ENCODE assay signal across 26 cellular contexts in the genomic region with DNA sequence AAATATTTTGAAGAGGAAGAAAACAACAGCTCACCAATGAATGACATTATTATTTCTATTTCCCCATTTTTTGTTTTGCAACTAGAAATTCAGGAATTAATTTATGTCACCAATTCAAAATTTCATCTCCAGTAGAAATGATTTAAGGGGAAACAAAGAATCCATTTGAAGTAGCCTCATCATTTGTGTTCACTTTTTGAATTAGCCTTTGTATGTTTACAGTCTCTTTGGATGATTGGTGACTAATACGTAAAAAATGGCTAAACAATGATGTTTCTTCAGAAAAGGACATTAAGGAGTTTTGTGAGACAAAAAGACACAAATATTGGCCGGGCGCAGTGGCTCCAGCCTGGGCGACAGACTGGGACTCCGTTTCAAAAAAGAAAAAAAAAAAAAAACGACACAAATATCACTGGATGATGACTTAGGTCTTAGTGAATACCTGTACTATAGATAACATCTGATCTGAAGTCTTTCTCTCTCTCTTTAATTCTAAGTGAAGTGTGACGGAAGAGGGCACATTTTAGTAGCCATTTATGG.
"Had no signal": no experiment of that assay in that cellular context is flagged by ENCODE, and none has a peak within 500 bp of the region (broad histone marks: within the 10 kb centered on the region; RNA-seq: fewer than 3 reads in every experiment).

No MANE protein-coding gene starts in this region.

- DNase-seq: activated B cell treated with CpG ODN at 0.5 μM for 24 hours; activated CD4-positive, alpha-beta T cell treated with anti-CD3 and anti-CD28 coated beads for 1 hour; activated CD4-positive, alpha-beta T cell treated with anti-CD3 and anti-CD28 coated beads, Interleukin-2, amount 10 ng/mL, durations not matched to agents 24 days and 14 days; activated CD4-positive, alpha-beta T cell treated with anti-CD3 and anti-CD28 coated beads, Interleukin-2, amount 50 U/mL, for 48 hours; activated CD8-positive, alpha-beta memory T cell treated with anti-CD3 and anti-CD28 coated beads, Interleukin-2, amount 10 ng/mL, durations not matched to agents 7 days and 5 days; activated effector memory CD4-positive, alpha-beta T cell treated with Interleukin-2 at 50 U/mL for 16 hours; activated naive CD4-positive, alpha-beta T cell treated with Interleukin-2 at 50 U/mL for 16 hours; activated naive CD8-positive, alpha-beta T cell treated with anti-CD3 and anti-CD28 coated beads, Interleukin-2, amount 50 U/mL, for 24 hours; activated T-cell treated with anti-CD3 and anti-CD28 coated beads, Interleukin-2, amount 50 U/mL, for 24 hours; amniotic stem cell; body of pancreas; MG63; MV-4-11; NCI-H1092 treated with DMSO at 0.1 percent for 48 hours; NCI-H146; NCI-H187 treated with DMSO at 0.1 percent for 48 hours; NCI-H2081 treated with DMSO at 0.1 percent for 48 hours; NCI-H226; RPMI8226 had no signal

- H3K27me3 ChIP-seq: ascending aorta, body of pancreas, MG63 had no signal

- H3K4me1 Mint-ChIP-seq: activated B cell treated with CpG ODN at 0.5 μM for 24 hours; activated CD4-positive, alpha-beta T cell treated with anti-CD3 and anti-CD28 coated beads, Interleukin-2, amount 10 ng/mL, durations not matched to agents 24 days and 14 days; activated CD8-positive, alpha-beta memory T cell treated with anti-CD3 and anti-CD28 coated beads, Interleukin-2, amount 10 ng/mL, durations not matched to agents 7 days and 5 days; activated naive CD8-positive, alpha-beta T cell treated with anti-CD3 and anti-CD28 coated beads, Interleukin-2, amount 50 U/mL, for 24 hours; central memory CD8-positive, alpha-beta T cell had no signal

- H3K9me3 Mint-ChIP-seq: activated B cell treated with CpG ODN at 0.5 μM for 24 hours; activated CD4-positive, alpha-beta T cell treated with anti-CD3 and anti-CD28 coated beads, Interleukin-2, amount 10 ng/mL, durations not matched to agents 24 days and 14 days; activated naive CD4-positive, alpha-beta T cell treated with anti-CD3 and anti-CD28 coated beads, Interleukin-2, amount 50 U/mL, for 72 hours; activated naive CD8-positive, alpha-beta T cell treated with anti-CD3 and anti-CD28 coated beads, Interleukin-2, amount 50 U/mL, for 24 hours; activated T-cell treated with anti-CD3 and anti-CD28 coated beads, Interleukin-2, amount 50 U/mL, for 24 hours; activated T-helper 1 cell treated with anti-CD3 and anti-CD28 coated beads, Interleukin-12 subunit alpha, Interleukin-12 subunit beta, Interleukin-2, Interleukin-4 antibody, amounts not matched to agents 30 ng/mL and 10 ng/mL and 1 ng/mL, durations not matched to agents 14 hours and 24 hours and 36 hours; central memory CD8-positive, alpha-beta T cell; T-helper 1 cell treated with Interleukin-12 subunit alpha and Interleukin-12 subunit beta and Interleukin-4 antibody, amounts not matched to agents 30 μg/mL and 1 μg/mL, for 36 hours had no signal

- H3K4me3 Mint-ChIP-seq: activated B cell treated with CpG ODN at 0.5 μM for 24 hours; activated CD4-positive, alpha-beta T cell treated with anti-CD3 and anti-CD28 coated beads, Interleukin-2, amount 10 ng/mL, durations not matched to agents 24 days and 14 days; activated CD8-positive, alpha-beta memory T cell treated with anti-CD3 and anti-CD28 coated beads, Interleukin-2, amount 10 ng/mL, durations not matched to agents 7 days and 5 days; activated naive CD8-positive, alpha-beta T cell treated with anti-CD3 and anti-CD28 coated beads, Interleukin-2, amount 50 U/mL, for 24 hours; activated T-cell treated with anti-CD3 and anti-CD28 coated beads, Interleukin-2, amount 50 U/mL, for 24 hours; activated T-helper 1 cell treated with anti-CD3 and anti-CD28 coated beads, Interleukin-12 subunit alpha, Interleukin-12 subunit beta, Interleukin-2, Interleukin-4 antibody, amounts not matched to agents 30 ng/mL and 10 ng/mL and 1 ng/mL, durations not matched to agents 14 hours and 24 hours and 36 hours; central memory CD8-positive, alpha-beta T cell; T-helper 1 cell treated with Interleukin-12 subunit alpha and Interleukin-12 subunit beta and Interleukin-4 antibody, amounts not matched to agents 30 μg/mL and 1 μg/mL, for 36 hours had no signal

- ATAC-seq: activated CD8-positive, alpha-beta memory T cell treated with anti-CD3 and anti-CD28 coated beads, Interleukin-2, amount 10 ng/mL, durations not matched to agents 7 days and 5 days; activated naive CD4-positive, alpha-beta T cell treated with anti-CD3 and anti-CD28 coated beads, Interleukin-2, amount 50 U/mL, for 72 hours; activated naive CD8-positive, alpha-beta T cell treated with anti-CD3 and anti-CD28 coated beads, Interleukin-2, amount 50 U/mL, for 24 hours; body of pancreas; Right ventricle myocardium inferior had no signal

- H3K9me3 ChIP-seq: ascending aorta, body of pancreas, MG63 had no signal

- H3K27ac Mint-ChIP-seq: activated B cell treated with CpG ODN at 0.5 μM for 24 hours; activated CD4-positive, alpha-beta T cell treated with anti-CD3 and anti-CD28 coated beads, Interleukin-2, amount 10 ng/mL, durations not matched to agents 24 days and 14 days; activated CD8-positive, alpha-beta memory T cell treated with anti-CD3 and anti-CD28 coated beads, Interleukin-2, amount 10 ng/mL, durations not matched to agents 7 days and 5 days; activated naive CD4-positive, alpha-beta T cell treated with anti-CD3 and anti-CD28 coated beads, Interleukin-2, amount 50 U/mL, for 72 hours; activated naive CD8-positive, alpha-beta T cell treated with anti-CD3 and anti-CD28 coated beads, Interleukin-2, amount 50 U/mL, for 24 hours; activated T-cell treated with anti-CD3 and anti-CD28 coated beads, Interleukin-2, amount 50 U/mL, for 24 hours; activated T-helper 1 cell treated with anti-CD3 and anti-CD28 coated beads, Interleukin-12 subunit alpha, Interleukin-12 subunit beta, Interleukin-2, Interleukin-4 antibody, amounts not matched to agents 30 ng/mL and 10 ng/mL and 1 ng/mL, durations not matched to agents 14 hours and 24 hours and 36 hours; T-helper 1 cell treated with Interleukin-12 subunit alpha and Interleukin-12 subunit beta and Interleukin-4 antibody, amounts not matched to agents 30 μg/mL and 1 μg/mL, for 36 hours had no signal

- H3K4me1 ChIP-seq: ascending aorta, body of pancreas had no signal

- H3K36me3 Mint-ChIP-seq: activated CD8-positive, alpha-beta memory T cell treated with anti-CD3 and anti-CD28 coated beads, Interleukin-2, amount 10 ng/mL, durations not matched to agents 7 days and 5 days; activated naive CD4-positive, alpha-beta T cell treated with anti-CD3 and anti-CD28 coated beads, Interleukin-2, amount 50 U/mL, for 72 hours had no signal

- H3K27ac ChIP-seq: ascending aorta, body of pancreas, KMS-11 had no signal

- H3K9ac ChIP-seq: KMS-11 had no signal

- H3K36me3 ChIP-seq: ascending aorta, MG63 had no signal

- H3K4me3 ChIP-seq: ascending aorta, body of pancreas, MG63 had no signal

- H3K27me3 Mint-ChIP-seq: activated B cell treated with CpG ODN at 0.5 μM for 24 hours; activated CD4-positive, alpha-beta T cell treated with anti-CD3 and anti-CD28 coated beads, Interleukin-2, amount 10 ng/mL, durations not matched to agents 24 days and 14 days; activated CD8-positive, alpha-beta memory T cell treated with anti-CD3 and anti-CD28 coated beads, Interleukin-2, amount 10 ng/mL, durations not matched to agents 7 days and 5 days; activated naive CD8-positive, alpha-beta T cell treated with anti-CD3 and anti-CD28 coated beads, Interleukin-2, amount 50 U/mL, for 24 hours; activated T-cell treated with anti-CD3 and anti-CD28 coated beads, Interleukin-2, amount 50 U/mL, for 24 hours; central memory CD8-positive, alpha-beta T cell had no signal

- H3K4me2 ChIP-seq: KMS-11 had no signal
